8 cellular contexts compared by ENCODE assay signal in genomic region chr3:72738752-72739520, GRCh38.
DNase-seq lines count a peak whose midpoint lies in the region; ATAC-seq and TF ChIP-seq lines count a peak whose summit lies in the region.

No MANE protein-coding gene starts in this region.

- peak; percentile 68 to 75 (median 75) for DNase-seq in CD4-positive, CD25-positive, alpha-beta regulatory T cell
- DNase-seq in NOMO-1 treated with dmso at 0.1 percent for 144 hours (lab: John Stamatoyannopoulos, UW; ENCODE audit: unreplicated experiment), result peak; percentile 13
- DNase-seq in fibroblast of mammary gland (ENCODE audit: low read depth), result no peak
- peak; percentile 71 for DNase-seq in neuronal stem cell (ENCODE audit: low spot score)
- DNase-seq in pons (ENCODE audit: low spot score), result no peak

- H3K79me1 ChIP-seq in neuronal stem cell (ENCODE audit: low read depth, low read length), result no peaks in the 10 kb centered on the region

- WGBS in neuronal stem cell (ENCODE audit: extremely low coverage in 2 of 2, insufficient read length in 2 of 2, insufficient replicate concordance in 1 of 2), 2 donors, result no CpG with 5 or more reads among the region's 53 CpGs

- H3K4ac ChIP-seq in neuronal stem cell (ENCODE audit: low read length), result no peak overlapping the region

- H3K18ac ChIP-seq in neuronal stem cell (ENCODE audit: low read length), result peak overlapping the region; percentile 94

- ATAC-seq in CD4-positive, CD25-positive, alpha-beta regulatory T cell (ENCODE audit: low read depth in 2 of 2), result peak; percentile 91 to 94
- ATAC-seq in HG02642 (IDR thresholded peaks at IDR 0.05; ENCODE audit: poor library complexity, unreplicated experiment), result peak; percentile 81
- ATAC-seq in activated T-helper 17 cell treated with anti-CD3 and anti-CD28 coated beads, Interleukin-2, amount 50 U/mL, for 72 hours (replicated peaks), result peak; percentile 96

- peaks cover 0 to 8% (median 1%) of the 10 kb centered on the region in 7 donors for H3K9me3 Mint-ChIP-seq in CD4-positive, CD25-positive, alpha-beta regulatory T cell
- H3K9me3 Mint-ChIP-seq in activated T-helper 17 cell treated with anti-CD3 and anti-CD28 coated beads, Interleukin-2, amount 50 U/mL, for 72 hours, result no peaks in the 10 kb centered on the region
- H3K9me3 Mint-ChIP-seq in stimulated activated naive CD8-positive, alpha-beta T cell treated with anti-CD3 and anti-CD28 coated beads, Interleukin-15, Interleukin-2, amounts not matched to agents 100 ng/mL and 50 ng/mL, for 24 hours, result peaks cover 4% of the 10 kb centered on the region

- H3K9me3 ChIP-seq in CD4-positive, CD25-positive, alpha-beta regulatory T cell (ENCODE audit: control insufficient read depth in 2 of 2, low read length in 2 of 2), result peaks cover 0 to 6% of the 10 kb centered on the region in 2 experiments
- H3K9me3 ChIP-seq in neuronal stem cell (replicated peaks in 1 of 2; ENCODE audit: control insufficient read depth in 2 of 2, insufficient read depth in 1 of 2, low read depth in 1 of 2, low read length in 2 of 2), result no peaks in the 10 kb centered on the region

- H3K4me2 ChIP-seq in neuronal stem cell (ENCODE audit: insufficient read depth, low read length, poor library complexity, severe bottlenecking), result peak overlapping the region; percentile 84

- H3K4me1 Mint-ChIP-seq in CD4-positive, CD25-positive, alpha-beta regulatory T cell, result peaks cover 5 to 33% (median 15%) of the 10 kb centered on the region in 4 donors
- H3K4me1 Mint-ChIP-seq in activated T-helper 17 cell treated with anti-CD3 and anti-CD28 coated beads, Interleukin-2, amount 50 U/mL, for 72 hours, result peaks cover 7% of the 10 kb centered on the region
- H3K4me1 Mint-ChIP-seq in stimulated activated naive CD8-positive, alpha-beta T cell treated with anti-CD3 and anti-CD28 coated beads, Interleukin-15, Interleukin-2, amounts not matched to agents 100 ng/mL and 50 ng/mL, for 24 hours (ENCODE audit: low read depth), result peaks cover 24% of the 10 kb centered on the region

- H2BK5ac ChIP-seq in neuronal stem cell (ENCODE audit: low read length), result no peak overlapping the region

- H3K14ac ChIP-seq in neuronal stem cell (ENCODE audit: low read length), result no peak overlapping the region

- peak overlapping the region; percentile 47 for H3K27ac ChIP-seq in CD4-positive, CD25-positive, alpha-beta regulatory T cell (ENCODE audit: insufficient read depth, low read length, poor library complexity, severe bottlenecking)
- H3K27ac ChIP-seq in neuronal stem cell (replicated peaks; ENCODE audit: low read length), result no peak overlapping the region

- H3K36me3 ChIP-seq in CD4-positive, CD25-positive, alpha-beta regulatory T cell (ENCODE audit: control insufficient read depth, insufficient read depth, low read length), result no peaks in the 10 kb centered on the region
- no peaks in the 10 kb centered on the region for H3K36me3 ChIP-seq in neuronal stem cell (replicated peaks in 1 of 2; ENCODE audit: control insufficient read depth in 2 of 2, insufficient read depth in 2 of 2, low read length in 2 of 2)

- H3K23ac ChIP-seq in neuronal stem cell (ENCODE audit: low read depth, low read length, poor library complexity), result no peak overlapping the region

- no peak for TF ChIP-seq CTCF in fibroblast of mammary gland (conservative IDR thresholded peaks at IDR 0.05; ENCODE audit: control insufficient read depth, insufficient read depth, low read depth, low read length)

- H3K4me3 Mint-ChIP-seq in CD4-positive, CD25-positive, alpha-beta regulatory T cell, result peak overlapping the region; percentile 81 to 97 (median 91)
- peak overlapping the region; percentile 86 for H3K4me3 Mint-ChIP-seq in activated T-helper 17 cell treated with anti-CD3 and anti-CD28 coated beads, Interleukin-2, amount 50 U/mL, for 72 hours
- peak overlapping the region; percentile 77 for H3K4me3 Mint-ChIP-seq in stimulated activated naive CD8-positive, alpha-beta T cell treated with anti-CD3 and anti-CD28 coated beads, Interleukin-15, Interleukin-2, amounts not matched to agents 100 ng/mL and 50 ng/mL, for 24 hours

- no peak overlapping the region for H2BK120ac ChIP-seq in neuronal stem cell (ENCODE audit: low read depth, low read length)

- no peak overlapping the region for H4K91ac ChIP-seq in neuronal stem cell (ENCODE audit: low read depth, low read length, poor library complexity)

- no peak overlapping the region for H4K8ac ChIP-seq in neuronal stem cell (ENCODE audit: low read depth, low read length)

- peaks cover 20% of the 10 kb centered on the region for H3K4me1 ChIP-seq in CD4-positive, CD25-positive, alpha-beta regulatory T cell (ENCODE audit: control insufficient read depth, insufficient read depth, low read length, poor library complexity, severe bottlenecking)
- H3K4me1 ChIP-seq in neuronal stem cell (ENCODE audit: control insufficient read depth in 2 of 2, insufficient read depth in 1 of 2, low read depth in 1 of 2, low read length in 2 of 2), result peaks cover 0 to 7% of the 10 kb centered on the region in 2 donors

- peaks cover 6% of the 10 kb centered on the region for H3K36me3 Mint-ChIP-seq in CD4-positive, CD25-positive, alpha-beta regulatory T cell
- no peaks in the 10 kb centered on the region for H3K36me3 Mint-ChIP-seq in activated T-helper 17 cell treated with anti-CD3 and anti-CD28 coated beads, Interleukin-2, amount 50 U/mL, for 72 hours (ENCODE audit: low read depth)
- peaks cover 4% of the 10 kb centered on the region for H3K36me3 Mint-ChIP-seq in stimulated activated naive CD8-positive, alpha-beta T cell treated with anti-CD3 and anti-CD28 coated beads, Interleukin-15, Interleukin-2, amounts not matched to agents 100 ng/mL and 50 ng/mL, for 24 hours (ENCODE audit: low read depth)

- peak overlapping the region; percentile 13 for H2BK15ac ChIP-seq in neuronal stem cell (ENCODE audit: low read length)

- no peak overlapping the region for H2BK12ac ChIP-seq in neuronal stem cell (ENCODE audit: low read length)

- H3K27me3 Mint-ChIP-seq in CD4-positive, CD25-positive, alpha-beta regulatory T cell, result peaks cover 4% of the 10 kb centered on the region
- no peaks in the 10 kb centered on the region for H3K27me3 Mint-ChIP-seq in activated T-helper 17 cell treated with anti-CD3 and anti-CD28 coated beads, Interleukin-2, amount 50 U/mL, for 72 hours
- H3K27me3 Mint-ChIP-seq in stimulated activated naive CD8-positive, alpha-beta T cell treated with anti-CD3 and anti-CD28 coated beads, Interleukin-15, Interleukin-2, amounts not matched to agents 100 ng/mL and 50 ng/mL, for 24 hours, result no peaks in the 10 kb centered on the region

- H2AFZ ChIP-seq in neuronal stem cell (ENCODE audit: low read length), result peak overlapping the region; percentile 66

- peak overlapping the region; percentile 92 for H3K9ac ChIP-seq in neuronal stem cell (ENCODE audit: low read depth, low read length, poor library complexity)

- no peaks in the 10 kb centered on the region for H3K27me3 ChIP-seq in CD4-positive, CD25-positive, alpha-beta regulatory T cell (ENCODE audit: control insufficient read depth, insufficient read depth, low read length)
- H3K27me3 ChIP-seq in neuronal stem cell (ENCODE audit: control insufficient read depth in 3 of 3, insufficient read depth in 3 of 3, low read depth in 1 of 3, low read length in 3 of 3), result peaks cover 0 to 37% (median 13%) of the 10 kb centered on the region in 3 experiments

- peak overlapping the region; percentile 73 for H2AK5ac ChIP-seq in neuronal stem cell (ENCODE audit: low read depth, low read length)

- H3K27ac Mint-ChIP-seq in CD4-positive, CD25-positive, alpha-beta regulatory T cell, result peak overlapping the region; percentile 88 to 97 (median 89)
- peak overlapping the region; percentile 88 for H3K27ac Mint-ChIP-seq in activated T-helper 17 cell treated with anti-CD3 and anti-CD28 coated beads, Interleukin-2, amount 50 U/mL, for 72 hours
- H3K27ac Mint-ChIP-seq in stimulated activated naive CD8-positive, alpha-beta T cell treated with anti-CD3 and anti-CD28 coated beads, Interleukin-15, Interleukin-2, amounts not matched to agents 100 ng/mL and 50 ng/mL, for 24 hours, result peak overlapping the region; percentile 66

- H3K4me3 ChIP-seq in CD4-positive, CD25-positive, alpha-beta regulatory T cell (ENCODE audit: low read depth, low read length), result peak overlapping the region; percentile 77
- H3K4me3 ChIP-seq in fibroblast of mammary gland (ENCODE audit: control insufficient read depth, low read depth, low read length) (peak overlapping the region; percentile 20), neuronal stem cell (ENCODE audit: low read length in 2 of 2) (peak overlapping the region in 1 of 2 donors; percentile 74)

Comparison
In these comparisons a context has a peak if more than half of its experiments do, and no peak if none do; other contexts are left out.
1. DNase-seq: peak in CD4-positive, CD25-positive, alpha-beta regulatory T cell (3 of 3), NOMO-1 treated with dmso at 0.1 percent for 144 hours (single experiment) and neuronal stem cell (single experiment); none in fibroblast of mammary gland (single experiment) and pons (single experiment).
2. Peak in every context shown above with its lines, with median percentiles within 50 percentile points of each other: ATAC-seq, H3K27ac Mint-ChIP-seq and H3K4me3 Mint-ChIP-seq.